In the genomic region with DNA sequence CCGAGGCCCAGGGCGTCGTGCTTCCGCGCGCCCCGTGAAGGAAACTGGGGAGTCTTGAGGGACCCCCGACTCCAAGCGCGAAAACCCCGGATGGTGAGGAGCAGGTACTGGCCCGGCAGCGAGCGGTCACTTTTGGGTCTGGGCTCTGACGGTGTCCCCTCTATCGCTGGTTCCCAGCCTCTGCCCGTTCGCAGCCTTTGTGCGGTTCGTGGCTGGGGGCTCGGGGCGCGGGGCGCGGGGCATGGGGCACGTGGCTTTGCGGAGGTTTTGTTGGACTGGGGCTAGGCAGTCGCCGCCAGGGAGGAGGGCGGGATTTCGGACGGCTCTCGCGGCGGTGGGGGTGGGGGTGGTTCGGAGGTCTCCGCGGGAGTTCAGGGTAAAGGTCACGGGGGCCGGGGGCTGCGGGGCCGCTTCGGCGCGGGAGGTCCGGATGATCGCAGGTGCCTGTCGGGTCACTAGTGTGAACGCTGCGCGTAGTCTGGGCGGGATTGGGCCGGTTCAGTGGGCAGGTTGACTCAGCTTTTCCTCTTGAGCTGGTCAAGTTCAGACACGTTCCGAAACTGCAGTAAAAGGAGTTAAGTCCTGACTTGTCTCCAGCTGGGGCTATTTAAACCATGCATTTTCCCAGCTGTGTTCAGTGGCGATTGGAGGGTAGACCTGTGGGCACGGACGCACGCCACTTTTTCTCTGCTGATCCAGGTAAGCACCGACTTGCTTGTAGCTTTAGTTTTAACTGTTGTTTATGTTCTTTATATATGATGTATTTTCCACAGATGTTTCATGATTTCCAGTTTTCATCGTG, we compare ENCODE assay signal across 8 cellular contexts. TPM values are rescaled to one million over a fixed set of nuclear protein-coding genes. Genes with fewer than 3 reads are reported as not detected.
DNase-seq lines count a peak whose midpoint lies in the region; ATAC-seq and TF ChIP-seq lines count a peak whose summit lies in the region.

No MANE protein-coding gene starts in this region.

- no peaks in the 10 kb centered on the region for H3K9me3 Mint-ChIP-seq in activated T-cell treated with anti-CD3 and anti-CD28 coated beads, Interleukin-2, amount 50 U/mL, for 24 hours

- intact Hi-C loops in IMR-90 (cut with micrococcal nuclease): loop anchor here (1.0 to 10.0 kb wide), 4 partner anchors 62 to 766 kb away; a partner anchor contains a TSS

- peak overlapping the region; percentile 81 for H2BK120ac ChIP-seq in IMR-90 (ENCODE audit: low read depth, low read length)

- H3K79me1 ChIP-seq in IMR-90 (ENCODE audit: low read depth in 1 of 2, low read length in 2 of 2): peaks cover 13 to 16% of the 10 kb centered on the region in 2 experiments

- H3K14ac ChIP-seq in IMR-90 (replicated peaks; ENCODE audit: low read depth, low read length): peak overlapping the region; percentile 92

- H2AFZ ChIP-seq in IMR-90 (replicated peaks; ENCODE audit: low read length, poor library complexity): peak overlapping the region; percentile 86

- no peaks in the 10 kb centered on the region for H3K27me3 Mint-ChIP-seq in activated T-cell treated with anti-CD3 and anti-CD28 coated beads, Interleukin-2, amount 50 U/mL, for 24 hours

- no peak for TF ChIP-seq CTCF in IMR-90 (conservative IDR thresholded peaks at IDR 0.05; ENCODE audit: low read depth, low read length)

- ATAC-seq in GM21576 (IDR thresholded peaks at IDR 0.05; ENCODE audit: unreplicated experiment) (peak; percentile 53), IMR-90 (ENCODE audit: low read depth) (peak; percentile 67), esophagus mucosa (peak; percentile 90)

- H4K8ac ChIP-seq in IMR-90 (ENCODE audit: low read depth in 2 of 2, low read length in 2 of 2): peak overlapping the region; percentile 51 to 97

- H2BK5ac ChIP-seq in IMR-90 (ENCODE audit: low read depth, low read length, poor library complexity, severe bottlenecking): peak overlapping the region; percentile 99

- H3K4me3 Mint-ChIP-seq in activated T-cell treated with anti-CD3 and anti-CD28 coated beads, Interleukin-2, amount 50 U/mL, for 24 hours: peak overlapping the region; percentile 94

- peak overlapping the region; percentile 50; the same call in 1 of the 2 replicates for H2BK20ac ChIP-seq in IMR-90 (ENCODE audit: low read depth, low read length)

- dilution Hi-C loops in IMR-90 (cut with HindIII; ENCODE audit: low sequenced_read_pairs, unreplicated experiment): no loop called here

- H4K91ac ChIP-seq in IMR-90 (ENCODE audit: insufficient read depth, low read depth, low read length): peak overlapping the region; percentile 96

- H3K18ac ChIP-seq in IMR-90 (ENCODE audit: low read depth, low read length): peak overlapping the region; percentile 96

- H3K4me1 ChIP-seq in IMR-90 (ENCODE audit: control insufficient read depth, insufficient read depth, low read length) (peaks cover 2% of the 10 kb centered on the region; the same call in 1 of the 2 replicates), muscle layer of duodenum (ENCODE audit: control insufficient read depth in 1 of 2, insufficient read depth in 2 of 2, low read length in 2 of 2) (peaks cover 10 to 17% of the 10 kb centered on the region in 2 donors)

- POLR2A ChIA-PET in IMR-90 (lab: Charles Lee; ENCODE audit: unreplicated experiment): interaction anchor here (0.5 to 1.2 kb wide), 9 partner anchors 8 to 436 kb away, joined by 3 to 10 read pairs (median 4); a partner anchor contains a TSS

- DNase-seq in DMS153 treated with DMSO at 0.1 percent for 48 hours (lab: John Stamatoyannopoulos, UW; ENCODE audit: unreplicated experiment): peak; percentile 92
- DNase-seq in IMR-90: peak; percentile 93
- peak; percentile 86 for DNase-seq in OCI-M1 (lab: John Stamatoyannopoulos, UW)
- DNase-seq in activated T-cell treated with anti-CD3 and anti-CD28 coated beads, Interleukin-2, amount 50 U/mL, for 24 hours: peak; percentile 79
- DNase-seq in stimulated activated CD8-positive, alpha-beta memory T cell treated with anti-CD3 and anti-CD28 coated beads, Interleukin-7, amount 100 ng/mL, for 24 hours (ENCODE audit: low read depth): peak; percentile 31

- H3K27ac ChIP-seq in IMR-90 (ENCODE audit: insufficient read depth, low read length): peak overlapping the region; percentile 100
- peak overlapping the region; percentile 99 for H3K27ac ChIP-seq in muscle layer of duodenum (ENCODE audit: low read length)

- H3K27ac Mint-ChIP-seq in activated T-cell treated with anti-CD3 and anti-CD28 coated beads, Interleukin-2, amount 50 U/mL, for 24 hours: peak overlapping the region; percentile 99

- H4K20me1 ChIP-seq in IMR-90 (ENCODE audit: insufficient read depth, low read length): peaks cover 15% of the 10 kb centered on the region

- peaks cover 55% of the 10 kb centered on the region for H3K36me3 Mint-ChIP-seq in activated T-cell treated with anti-CD3 and anti-CD28 coated beads, Interleukin-2, amount 50 U/mL, for 24 hours (ENCODE audit: low read depth)

- no peaks in the 10 kb centered on the region; the same call in 1 of the 2 replicates for H3K9me1 ChIP-seq in IMR-90 (ENCODE audit: insufficient read depth, low read length)

- BruUV-seq in IMR-90 (replicated peaks; lab: Mats Ljungman, UMichigan): no TSS peak

- H3K27me3 ChIP-seq in IMR-90 (ENCODE audit: control insufficient read depth, insufficient read depth, low read length) (no peaks in the 10 kb centered on the region), muscle layer of duodenum (ENCODE audit: low read depth, low read length) (no peaks in the 10 kb centered on the region)

- H3K4me2 ChIP-seq in IMR-90 (ENCODE audit: low read depth, low read length): peak overlapping the region; percentile 68

- 0% methylated on average over 19 of the region's 61 CpGs; no CpG with 5 or more reads in 1 of the 2 experiments for WGBS in IMR-90 (ENCODE audit: extremely low coverage in 2 of 2, insufficient read length in 1 of 2), 2 experiments

- no peaks in the 10 kb centered on the region for H3K9me3 ChIP-seq in IMR-90 (ENCODE audit: control insufficient read depth, insufficient read depth, low read length)
- no peaks in the 10 kb centered on the region for H3K9me3 ChIP-seq in muscle layer of duodenum (ENCODE audit: control insufficient read depth in 1 of 2, low read length in 2 of 2)

- no peak for TF ChIP-seq RAD21 in IMR-90 (IDR thresholded peaks at IDR 0.05; ENCODE audit: low read length)

- peak overlapping the region; percentile 99 for H2AK9ac ChIP-seq in IMR-90 (replicated peaks; ENCODE audit: low read depth, low read length, poor library complexity)

- H3K4ac ChIP-seq in IMR-90 (ENCODE audit: low read depth, low read length): peak overlapping the region; percentile 87

- CTCF ChIA-PET in IMR-90 (lab: Yijun Ruan, JAX): interaction anchor here (0.5 kb wide), 1 partner anchor 266 kb away, joined by 4 read pairs; no protein-coding TSS in a partner anchor

- H4K5ac ChIP-seq in IMR-90 (ENCODE audit: low read depth, low read length): peak overlapping the region; percentile 88

- H3K56ac ChIP-seq in IMR-90 (ENCODE audit: extremely low read depth, insufficient read depth, low read length): peak overlapping the region; percentile 92

- H3K23ac ChIP-seq in IMR-90 (ENCODE audit: low read depth, low read length): peak overlapping the region; percentile 98

- H2BK15ac ChIP-seq in IMR-90 (ENCODE audit: low read depth, low read length): peak overlapping the region; percentile 45; the same call in 2 of the 3 replicates

- peaks cover 14% of the 10 kb centered on the region for H3K36me3 ChIP-seq in IMR-90 (ENCODE audit: control insufficient read depth, insufficient read depth, low read length)
- H3K36me3 ChIP-seq in muscle layer of duodenum (ENCODE audit: control insufficient read depth in 1 of 2, insufficient read depth in 2 of 2, low read length in 2 of 2): peaks cover 9% of the 10 kb centered on the region in 2 donors

- peaks cover 48% of the 10 kb centered on the region for H3K4me1 Mint-ChIP-seq in activated T-cell treated with anti-CD3 and anti-CD28 coated beads, Interleukin-2, amount 50 U/mL, for 24 hours (ENCODE audit: low read depth)

- peak overlapping the region; percentile 100 for H3K9ac ChIP-seq in IMR-90 (ENCODE audit: low read depth, low read length)

- H3K4me3 ChIP-seq in IMR-90 (ENCODE audit: insufficient read depth, low read depth, low read length): peak overlapping the region; percentile 96
- peak overlapping the region; percentile 86 to 96 for H3K4me3 ChIP-seq in muscle layer of duodenum (ENCODE audit: low read depth in 1 of 2, low read length in 2 of 2)

- TF ChIP-seq POLR2A in IMR-90 (IDR thresholded peaks at IDR 0.05; ENCODE audit: low read depth, low read length): peak; percentile 93

- in situ Hi-C loops in IMR-90 (cut with MboI; ENCODE audit: low sequenced_read_pairs): no loop called here

- H2AK5ac ChIP-seq in IMR-90 (ENCODE audit: low read depth, low read length): peak overlapping the region; percentile 88

TF ChIP-seq in IMR-90, 13 proteins besides CTCF, POLR2A, EP300 and RAD21 (continues in another document):
- TF ChIP-seq CEBPB (IDR thresholded peaks at IDR 0.05; ENCODE audit: low read depth, low read length) (no peak), MAFK (IDR thresholded peaks at IDR 0.05; ENCODE audit: low read depth, low read length) (peak; percentile 47), MAZ (IDR thresholded peaks at IDR 0.05; ENCODE audit: borderline replicate concordance, low read depth, low read length) (peak; percentile 41; the same call in 1 of the 2 replicates), MXI1 (IDR thresholded peaks at IDR 0.05; ENCODE audit: borderline replicate concordance, low read depth, low read length) (peak; percentile 28; the same call in 1 of the 2 replicates)
- TF ChIP-seq, protein P1, sequence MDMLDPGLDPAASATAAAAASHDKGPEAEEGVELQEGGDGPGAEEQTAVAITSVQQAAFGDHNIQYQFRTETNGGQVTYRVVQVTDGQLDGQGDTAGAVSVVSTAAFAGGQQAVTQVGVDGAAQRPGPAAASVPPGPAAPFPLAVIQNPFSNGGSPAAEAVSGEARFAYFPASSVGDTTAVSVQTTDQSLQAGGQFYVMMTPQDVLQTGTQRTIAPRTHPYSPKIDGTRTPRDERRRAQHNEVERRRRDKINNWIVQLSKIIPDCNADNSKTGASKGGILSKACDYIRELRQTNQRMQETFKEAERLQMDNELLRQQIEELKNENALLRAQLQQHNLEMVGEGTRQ (IDR thresholded peaks at IDR 0.05; ENCODE audit: low read depth, low read length): no peak
- TF ChIP-seq, protein P2, sequence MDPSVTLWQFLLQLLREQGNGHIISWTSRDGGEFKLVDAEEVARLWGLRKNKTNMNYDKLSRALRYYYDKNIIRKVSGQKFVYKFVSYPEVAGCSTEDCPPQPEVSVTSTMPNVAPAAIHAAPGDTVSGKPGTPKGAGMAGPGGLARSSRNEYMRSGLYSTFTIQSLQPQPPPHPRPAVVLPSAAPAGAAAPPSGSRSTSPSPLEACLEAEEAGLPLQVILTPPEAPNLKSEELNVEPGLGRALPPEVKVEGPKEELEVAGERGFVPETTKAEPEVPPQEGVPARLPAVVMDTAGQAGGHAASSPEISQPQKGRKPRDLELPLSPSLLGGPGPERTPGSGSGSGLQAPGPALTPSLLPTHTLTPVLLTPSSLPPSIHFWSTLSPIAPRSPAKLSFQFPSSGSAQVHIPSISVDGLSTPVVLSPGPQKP (IDR thresholded peaks at IDR 0.05; ENCODE audit: borderline replicate concordance, low read depth, low read length): no peak

RNA-seq across cellular contexts. Expression of a gene that starts 0.6 kb away (rescaled TPM):
- total RNA-seq in IMR-90 (2012; rRNA removed) (196 and 235 TPM in 2 replicates), esophagus mucosa (92.9 TPM)
- polyA plus RNA-seq in IMR-90 (2012; rRNA removed): 21.0 and 21.9 TPM in 2 replicates
- polyA plus RNA-seq in IMR-90 (2012; cell fraction: cytosol; rRNA removed): 10.1 and 22.8 TPM in 2 replicates
- 11.7 and 38.6 TPM in 2 replicates for polyA plus RNA-seq in IMR-90 (2012; cell fraction: nucleus; rRNA removed; ENCODE audit: low replicate concordance)

Comparison
In these comparisons a context has a peak if more than half of its experiments do, and no peak if none do; other contexts are left out.
1. Peak in every context shown above with its lines: DNase-seq, ATAC-seq, H3K4me3 ChIP-seq and H3K27ac ChIP-seq.
2. DNase-seq: peak in every context shown above with its lines; median percentile 93 in IMR-90; 92 in DMS153 treated with DMSO at 0.1 percent for 48 hours; 86 in OCI-M1; 79 in activated T-cell treated with anti-CD3 and anti-CD28 coated beads, Interleukin-2, amount 50 U/mL, for 24 hours; 31 in stimulated activated CD8-positive, alpha-beta memory T cell treated with anti-CD3 and anti-CD28 coated beads, Interleukin-7, amount 100 ng/mL, for 24 hours.